1 cellular context compared by ENCODE assay signal in genomic region chr9:131348631-131349521, GRCh38.
TF ChIP-seq lines count a peak whose summit lies in the region.

No MANE protein-coding gene starts in this region.

TF ChIP-seq in GM23338, 12 proteins besides CTCF, POLR2A, EP300 and RAD21 (continued from another document):
- TF ChIP-seq ETS1 (IDR thresholded peaks at IDR 0.05) = no peak
